ENCODE assay signal across 8 cellular contexts in genomic region chr6:34143884-34144580, GRCh38. TPM values are rescaled to one million over a fixed set of nuclear protein-coding genes. Genes with fewer than 3 reads are reported as not detected.
DNase-seq lines count a peak whose midpoint lies in the region; ATAC-seq and TF ChIP-seq lines count a peak whose summit lies in the region.

No MANE protein-coding gene starts in this region.

- no peak overlapping the region for H3K56ac ChIP-seq in IMR-90 (ENCODE audit: extremely low read depth, insufficient read depth, low read length)

- no peak overlapping the region for H4K91ac ChIP-seq in IMR-90 (ENCODE audit: insufficient read depth, low read depth, low read length)

- H2BK15ac ChIP-seq in IMR-90 (ENCODE audit: low read depth, low read length) = no peak overlapping the region

- CTCF ChIA-PET in IMR-90 (lab: Yijun Ruan, JAX) = no interaction called here
- CTCF ChIA-PET in WTC11 (lab: Charles Lee) = interaction anchor here (1.0 to 7.4 kb wide), 14 partner anchors 7 to 331 kb away, joined by 3 to 83 read pairs (median 8); no protein-coding TSS in a partner anchor

- no peak overlapping the region for H3K4ac ChIP-seq in IMR-90 (ENCODE audit: low read depth, low read length)

- DNase-seq in CD4-positive, CD25-positive, alpha-beta regulatory T cell = peak in 2 of 3 donors; percentile 30 to 32
- DNase-seq in IMR-90 (no peak), WTC11 (ENCODE audit: low spot score) (peak; percentile 87), ecto neural progenitor cell (ENCODE audit: low spot score) (peak; percentile 89), posterior cingulate gyrus (peak in 7 of 10 donors; percentile 29 to 92 (median 43)), kidney glomerular epithelial cell (lab: John Stamatoyannopoulos, UW) (no peak)

- peak overlapping the region; percentile 19; the same call in 1 of the 2 replicates for H3K4me2 ChIP-seq in IMR-90 (ENCODE audit: low read depth, low read length)

- H3K23ac ChIP-seq in IMR-90 (ENCODE audit: low read depth, low read length) = no peak overlapping the region

- 9% methylated on average over 9 of the region's 63 CpGs; no CpG with 5 or more reads in 1 of the 2 experiments for WGBS in IMR-90 (ENCODE audit: extremely low coverage in 2 of 2, insufficient read length in 1 of 2), 2 experiments

- H3K27ac ChIP-seq in CD4-positive, CD25-positive, alpha-beta regulatory T cell (ENCODE audit: insufficient read depth, low read length, poor library complexity, severe bottlenecking) = no peak overlapping the region
- H3K27ac ChIP-seq in IMR-90 (ENCODE audit: insufficient read depth, low read length) = no peak overlapping the region

- no peaks in the 10 kb centered on the region for H3K79me1 ChIP-seq in IMR-90 (ENCODE audit: low read depth in 1 of 2, low read length in 2 of 2)

- in situ Hi-C loops in IMR-90 (cut with MboI; ENCODE audit: low sequenced_read_pairs) = no loop called here

- no peaks in the 10 kb centered on the region; the same call in 1 of the 2 replicates for H4K20me1 ChIP-seq in IMR-90 (ENCODE audit: insufficient read depth, low read length)

- no peak overlapping the region for H2BK5ac ChIP-seq in IMR-90 (ENCODE audit: low read depth, low read length, poor library complexity, severe bottlenecking)

- H3K18ac ChIP-seq in IMR-90 (ENCODE audit: low read depth, low read length) = no peak overlapping the region

- peaks cover 0 to 6% (median 0%) of the 10 kb centered on the region in 7 donors for H3K9me3 Mint-ChIP-seq in CD4-positive, CD25-positive, alpha-beta regulatory T cell
- H3K9me3 Mint-ChIP-seq in WTC11 = no peaks in the 10 kb centered on the region

- no peaks in the 10 kb centered on the region for H3K36me3 ChIP-seq in CD4-positive, CD25-positive, alpha-beta regulatory T cell (ENCODE audit: control insufficient read depth, insufficient read depth, low read length)
- no peaks in the 10 kb centered on the region for H3K36me3 ChIP-seq in IMR-90 (ENCODE audit: control insufficient read depth, insufficient read depth, low read length)

- peaks cover 0 to 20% (median 5%) of the 10 kb centered on the region in 4 donors for H3K4me1 Mint-ChIP-seq in CD4-positive, CD25-positive, alpha-beta regulatory T cell
- peaks cover 76% of the 10 kb centered on the region for H3K4me1 Mint-ChIP-seq in WTC11

- no peak overlapping the region for H3K14ac ChIP-seq in IMR-90 (replicated peaks; ENCODE audit: low read depth, low read length)

- peaks cover 33% of the 10 kb centered on the region for H3K4me1 ChIP-seq in CD4-positive, CD25-positive, alpha-beta regulatory T cell (ENCODE audit: control insufficient read depth, insufficient read depth, low read length, poor library complexity, severe bottlenecking)
- H3K4me1 ChIP-seq in IMR-90 (ENCODE audit: control insufficient read depth, insufficient read depth, low read length) = peaks cover 6% of the 10 kb centered on the region; the same call in 1 of the 2 replicates

- no peak for TF ChIP-seq POLR2A in IMR-90 (IDR thresholded peaks at IDR 0.05; ENCODE audit: low read depth, low read length)

- no peak overlapping the region for H2BK120ac ChIP-seq in IMR-90 (ENCODE audit: low read depth, low read length)

- H3K9me3 ChIP-seq in CD4-positive, CD25-positive, alpha-beta regulatory T cell (ENCODE audit: control insufficient read depth in 2 of 2, low read length in 2 of 2) = no peaks in the 10 kb centered on the region
- H3K9me3 ChIP-seq in IMR-90 (ENCODE audit: control insufficient read depth, insufficient read depth, low read length) = no peaks in the 10 kb centered on the region

- no peak for TF ChIP-seq RAD21 in IMR-90 (IDR thresholded peaks at IDR 0.05; ENCODE audit: low read length)

- peaks cover 9% of the 10 kb centered on the region for H3K27me3 ChIP-seq in CD4-positive, CD25-positive, alpha-beta regulatory T cell (ENCODE audit: control insufficient read depth, insufficient read depth, low read length)
- H3K27me3 ChIP-seq in IMR-90 (ENCODE audit: control insufficient read depth, insufficient read depth, low read length) = peaks cover 88% of the 10 kb centered on the region

- POLR2A ChIA-PET in IMR-90 (lab: Charles Lee; ENCODE audit: unreplicated experiment) (no interaction called here), WTC11 (lab: Charles Lee) (interaction anchor here (2.3 kb wide), 1 partner anchor 13 kb away, joined by 19 read pairs; no protein-coding TSS in a partner anchor)

- H4K8ac ChIP-seq in IMR-90 (ENCODE audit: low read depth in 2 of 2, low read length in 2 of 2) = no peak overlapping the region

- no peak overlapping the region for H2AFZ ChIP-seq in IMR-90 (replicated peaks; ENCODE audit: low read length, poor library complexity)

- no peak overlapping the region for H2AK9ac ChIP-seq in IMR-90 (replicated peaks; ENCODE audit: low read depth, low read length, poor library complexity)

- dilution Hi-C loops in IMR-90 (cut with HindIII; ENCODE audit: low sequenced_read_pairs, unreplicated experiment) = no loop called here

- no peak overlapping the region for H2AK5ac ChIP-seq in IMR-90 (ENCODE audit: low read depth, low read length)

- TF ChIP-seq CTCF in IMR-90 (conservative IDR thresholded peaks at IDR 0.05; ENCODE audit: low read depth, low read length) = no peak
- TF ChIP-seq CTCF in WTC11 (IDR thresholded peaks at IDR 0.05) = 0 out of 2 replicates have a peak, but pooled peaks have one; percentile 28

- H3K9ac ChIP-seq in IMR-90 (ENCODE audit: low read depth, low read length) = no peak overlapping the region

- intact Hi-C loops in IMR-90 (cut with micrococcal nuclease) (no loop called here), posterior cingulate gyrus (cut with DNase I) (no loop called here)

- BruUV-seq in IMR-90 (replicated peaks; lab: Mats Ljungman, UMichigan) = no TSS peak

- peaks cover 65% of the 10 kb centered on the region for H3K27me3 Mint-ChIP-seq in CD4-positive, CD25-positive, alpha-beta regulatory T cell
- H3K27me3 Mint-ChIP-seq in WTC11 (ENCODE audit: low read depth) = peaks cover 37% of the 10 kb centered on the region

- H2BK20ac ChIP-seq in IMR-90 (ENCODE audit: low read depth, low read length) = no peak overlapping the region

- H3K4me3 Mint-ChIP-seq in CD4-positive, CD25-positive, alpha-beta regulatory T cell = peak overlapping the region in 3 of 4 donors; percentile 32 to 69 (median 52)
- H3K4me3 Mint-ChIP-seq in WTC11 = peak overlapping the region; percentile 68

- ATAC-seq in CD4-positive, CD25-positive, alpha-beta regulatory T cell (ENCODE audit: low read depth in 2 of 2) = no peak
- ATAC-seq in IMR-90 (ENCODE audit: low read depth) = no peak
- peak; percentile 62 for ATAC-seq in WTC11
- no peak for ATAC-seq in HG03520 (IDR thresholded peaks at IDR 0.05; ENCODE audit: unreplicated experiment)
- ATAC-seq in GM21423 (IDR thresholded peaks at IDR 0.05; ENCODE audit: unreplicated experiment) = no peak

- H4K5ac ChIP-seq in IMR-90 (ENCODE audit: low read depth, low read length) = no peak overlapping the region

- H3K27ac Mint-ChIP-seq in CD4-positive, CD25-positive, alpha-beta regulatory T cell = no peak overlapping the region
- no peak overlapping the region for H3K27ac Mint-ChIP-seq in WTC11

- H3K36me3 Mint-ChIP-seq in CD4-positive, CD25-positive, alpha-beta regulatory T cell = no peaks in the 10 kb centered on the region
- no peaks in the 10 kb centered on the region for H3K36me3 Mint-ChIP-seq in WTC11

- no peaks in the 10 kb centered on the region for H3K9me1 ChIP-seq in IMR-90 (ENCODE audit: insufficient read depth, low read length)

- no peak overlapping the region for H3K4me3 ChIP-seq in CD4-positive, CD25-positive, alpha-beta regulatory T cell (ENCODE audit: low read depth, low read length)
- no peak overlapping the region for H3K4me3 ChIP-seq in IMR-90 (ENCODE audit: insufficient read depth, low read depth, low read length)

TF ChIP-seq in IMR-90, 13 proteins besides CTCF, POLR2A, EP300 and RAD21 (continues in another document):
- no peak for TF ChIP-seq MAFK (IDR thresholded peaks at IDR 0.05; ENCODE audit: low read depth, low read length)
- TF ChIP-seq RCOR1 (IDR thresholded peaks at IDR 0.05; ENCODE audit: insufficient replicate concordance, low read length) = no peak
- no peak for TF ChIP-seq CHD1 (IDR thresholded peaks at IDR 0.05; ENCODE audit: low read depth, low read length)
- TF ChIP-seq USF2 (IDR thresholded peaks at IDR 0.05; ENCODE audit: low read depth, low read length) = no peak
- TF ChIP-seq BHLHE40 (IDR thresholded peaks at IDR 0.05; ENCODE audit: low read depth, low read length) = no peak
- TF ChIP-seq RFX5 (IDR thresholded peaks at IDR 0.05; ENCODE audit: low read depth, low read length) = no peak
- no peak for TF ChIP-seq CEBPB (IDR thresholded peaks at IDR 0.05; ENCODE audit: low read depth, low read length)

TF ChIP-seq in WTC11, 78 proteins besides CTCF, POLR2A, EP300 and RAD21 (continues in another document):
- TF ChIP-seq TP53 (CRISPR knock-in tag; IDR thresholded peaks at IDR 0.05) (0 out of 2 replicates have a peak, but pooled peaks have one; percentile 22), E2F4 (CRISPR knock-in tag; IDR thresholded peaks at IDR 0.05; ENCODE audit: borderline replicate concordance, low read depth) (no peak), ZNF121 (CRISPR knock-in tag; IDR thresholded peaks at IDR 0.05) (no peak), SOX15 (CRISPR knock-in tag; IDR thresholded peaks at IDR 0.05) (no peak), MYBL2 (CRISPR knock-in tag; IDR thresholded peaks at IDR 0.05) (0 out of 2 replicates have a peak, but pooled peaks have one; percentile 37)

RNA-seq across cellular contexts. Expression of gene GRM4, which starts 1.9 kb away (rescaled TPM):
- not detected for total RNA-seq in CD4-positive, CD25-positive, alpha-beta regulatory T cell
- not detected for polyA plus RNA-seq in CD4-positive, CD25-positive, alpha-beta regulatory T cell
- total RNA-seq in IMR-90 (2012; rRNA removed) (not detected in 2 replicates), WTC11 (2021) (32.2 to 34.5 TPM (median 32.2 TPM) in 3 replicates)
- 0.02 and 0.03 TPM in 2 replicates for polyA plus RNA-seq in IMR-90 (2012; rRNA removed)
- polyA plus RNA-seq in IMR-90 (2012; cell fraction: cytosol; rRNA removed) = 0.01 and 0.10 TPM in 2 replicates
- 0.06 and 0.17 TPM in 2 replicates for polyA plus RNA-seq in IMR-90 (2012; cell fraction: nucleus; rRNA removed; ENCODE audit: low replicate concordance)

Comparison
In these comparisons a context has a peak if more than half of its experiments do, and no peak if none do; other contexts are left out.
1. DNase-seq: peak in CD4-positive, CD25-positive, alpha-beta regulatory T cell (2 of 3), WTC11 (single experiment), ecto neural progenitor cell (single experiment) and posterior cingulate gyrus (7 of 10); none in IMR-90 (single experiment) and kidney glomerular epithelial cell (single experiment).
2. RNA of gene GRM4, which starts 1.9 kb away (total RNA-seq): 32.2 to 34.5 TPM in WTC11; not detected in IMR-90 and not detected in CD4-positive, CD25-positive, alpha-beta regulatory T cell (single experiment); every median in the first group is over 10 times any median in the second.